ENCODE assay signal across 14 cellular contexts in genomic region chr1:48920741-48921330, GRCh38.
DNase-seq lines count a peak whose midpoint lies in the region; ATAC-seq and TF ChIP-seq lines count a peak whose summit lies in the region.
"Had no signal": no experiment of that assay in that cellular context is flagged by ENCODE, and none has a peak within 500 bp of the region (broad histone marks: within the 10 kb centered on the region; RNA-seq: fewer than 3 reads in every experiment).

No MANE protein-coding gene starts in this region.

- no peaks in the 10 kb centered on the region for H3K36me3 Mint-ChIP-seq in chondrocyte (ENCODE audit: low read depth)
- H3K36me3 Mint-ChIP-seq: CD8-positive, alpha-beta T cell had no signal

- TF ChIP-seq CTCF in RWPE1 (conservative IDR thresholded peaks at IDR 0.05; ENCODE audit: low read depth) (no peak), chondrocyte (IDR thresholded peaks at IDR 0.05) (no peak)

- CTCF ChIA-PET in RWPE1 (lab: Yijun Ruan, JAX): no interaction called here

- ATAC-seq in aorta (ENCODE audit: low FRiP score): no peak
- ATAC-seq: CD8-positive, alpha-beta T cell had no signal

- no peaks in the 10 kb centered on the region for H3K4me1 ChIP-seq in aorta (ENCODE audit: control insufficient read depth in 1 of 2, insufficient read depth in 2 of 2, low read length in 2 of 2)
- H3K4me1 ChIP-seq: SJCRH30 had no signal

- H3K36me3 ChIP-seq in aorta (ENCODE audit: control insufficient read depth in 1 of 2, insufficient read depth in 2 of 2, low read length in 1 of 2): no peaks in the 10 kb centered on the region
- H3K36me3 ChIP-seq: SJCRH30 had no signal

- WGBS in aorta, 2 donors: 84 to 87% methylated on average over 3 of the region's 3 CpGs

- H3K27me3 ChIP-seq in aorta (ENCODE audit: control insufficient read depth in 1 of 2, insufficient read depth in 2 of 2, low read length in 1 of 2): no peaks in the 10 kb centered on the region
- H3K27me3 ChIP-seq: SJCRH30 had no signal

- H3K27ac ChIP-seq in RWPE1: no peak overlapping the region
- H3K27ac ChIP-seq in aorta (ENCODE audit: low read depth in 1 of 2, low read length in 2 of 2): no peak overlapping the region
- H3K27ac ChIP-seq: HL-60, SJCRH30 had no signal

- no peaks in the 10 kb centered on the region for H3K9me3 Mint-ChIP-seq in chondrocyte (ENCODE audit: low read depth)
- H3K9me3 Mint-ChIP-seq: CD8-positive, alpha-beta T cell had no signal

- intact Hi-C loops in aorta (cut with DNase I): no loop called here

- no peak overlapping the region for H3K4me3 ChIP-seq in aorta (ENCODE audit: low read length in 2 of 2)
- H3K4me3 ChIP-seq: SJCRH30 had no signal

- H3K27ac Mint-ChIP-seq in chondrocyte (ENCODE audit: unreplicated experiment): no peak overlapping the region
- H3K27ac Mint-ChIP-seq: B cell; CD8-positive, alpha-beta T cell had no signal

- H3K27me3 Mint-ChIP-seq in chondrocyte (ENCODE audit: low read depth): peaks cover 1% of the 10 kb centered on the region
- H3K27me3 Mint-ChIP-seq: B cell had no signal

- peak; percentile 44 for DNase-seq in NCI-H128 (lab: John Stamatoyannopoulos, UW; ENCODE audit: unreplicated experiment)
- DNase-seq in NCI-H2171 (lab: John Stamatoyannopoulos, UW): peak; percentile 75
- DNase-seq in RKO (ENCODE audit: low spot score): peak; percentile 17
- peak; percentile 14 for DNase-seq in midbrain (lab: John Stamatoyannopoulos, UW)
- no peak for DNase-seq in RWPE1 (ENCODE audit: low spot score)
- no peak for DNase-seq in aorta
- DNase-seq in NCI-H345 (lab: John Stamatoyannopoulos, UW): no peak
- DNase-seq in chondrocyte (ENCODE audit: low spot score): no peak
- DNase-seq: ACHN; CD8-positive, alpha-beta T cell; GOT3; SJCRH30 had no signal

- no peak overlapping the region for H3K4me3 Mint-ChIP-seq in chondrocyte (ENCODE audit: unreplicated experiment)
- H3K4me3 Mint-ChIP-seq: B cell; CD8-positive, alpha-beta T cell had no signal

- H3K9me3 ChIP-seq in aorta (ENCODE audit: control insufficient read depth, low read length): no peaks in the 10 kb centered on the region
- H3K9me3 ChIP-seq: SJCRH30 had no signal

- POLR2A ChIA-PET in RWPE1 (lab: Yijun Ruan, JAX; ENCODE audit: low non-redundant PET): no interaction called here

- H3K4me1 Mint-ChIP-seq in chondrocyte (ENCODE audit: low read depth): no peaks in the 10 kb centered on the region

Comparison
In these comparisons a context has a peak if more than half of its experiments do, and no peak if none do; other contexts are left out.
1. DNase-seq: peak in NCI-H128 (single experiment), NCI-H2171 (single experiment), RKO (single experiment) and midbrain (single experiment); none in RWPE1 (single experiment), aorta (0 of 2), NCI-H345 (single experiment) and chondrocyte (single experiment).